ENCODE assay signal across 1 cellular context in the genomic region with DNA sequence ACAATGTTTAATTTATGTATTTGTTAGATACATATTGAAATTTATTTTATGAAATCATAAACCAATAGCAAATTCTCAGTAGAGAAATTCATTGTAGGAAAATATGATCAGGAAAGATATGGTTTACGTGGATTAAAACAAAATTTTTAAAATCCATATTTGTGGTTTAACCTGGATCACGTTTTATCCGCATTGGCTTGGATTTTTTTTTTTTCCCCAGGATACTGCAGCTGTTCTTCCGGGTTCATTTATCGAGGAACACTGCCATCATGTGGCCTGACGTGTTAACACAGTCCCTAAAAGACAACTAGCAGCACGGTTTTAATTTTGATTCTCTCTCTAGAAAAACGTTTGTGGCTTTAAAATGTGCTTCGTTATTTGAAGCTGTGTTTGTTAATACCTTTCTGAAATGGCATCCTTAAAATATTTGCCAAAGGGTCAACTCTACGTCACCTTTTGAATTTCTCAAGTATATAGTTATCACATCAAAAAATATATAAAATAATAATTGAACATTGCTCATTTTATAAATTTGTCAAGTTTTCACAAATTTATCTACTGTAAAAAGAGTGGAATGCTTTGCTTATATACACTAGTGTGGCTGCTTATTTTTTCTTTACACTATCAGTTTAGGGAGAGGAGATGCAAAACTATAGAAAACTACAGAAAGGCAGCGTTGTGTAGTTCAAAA.
TF ChIP-seq lines count a peak whose summit lies in the region.

No MANE protein-coding gene starts in this region.

TF ChIP-seq in HepG2, 621 proteins besides CTCF, POLR2A, EP300 and RAD21 (continued from another document and continues in another):
- TF ChIP-seq SMAD9 (CRISPR knock-in tag; IDR thresholded peaks at IDR 0.05) (no peak), SP140L (CRISPR knock-in tag; IDR thresholded peaks at IDR 0.05; ENCODE audit: borderline replicate concordance) (0 out of 2 replicates have a peak, but pooled peaks have one; percentile 57), ZNF747 (CRISPR knock-in tag; IDR thresholded peaks at IDR 0.05; ENCODE audit: borderline replicate concordance) (no peak), ZNF317 (CRISPR knock-in tag; IDR thresholded peaks at IDR 0.05) (no peak), ZSCAN31 (CRISPR knock-in tag; IDR thresholded peaks at IDR 0.05; ENCODE audit: low read depth) (no peak), SOX13 (IDR thresholded peaks at IDR 0.05) (no peak), SOX13 (CRISPR knock-in tag; conservative IDR thresholded peaks at IDR 0.05 in 1 of 2, IDR thresholded peaks at IDR 0.05 in 1 of 2) (peak in 1 of 2 experiments; percentile 23; a peak in 1 of 4 replicates), ZNF24 (IDR thresholded peaks at IDR 0.05) (no peak), ZNF343 (CRISPR knock-in tag; IDR thresholded peaks at IDR 0.05) (no peak), ISL2 (CRISPR knock-in tag; IDR thresholded peaks at IDR 0.05) (peak; percentile 45; the same call in 1 of the 2 replicates), SIX1 (CRISPR knock-in tag; IDR thresholded peaks at IDR 0.05; ENCODE audit: borderline replicate concordance) (no peak), TEAD3 (CRISPR knock-in tag; optimal IDR thresholded peaks at IDR 0.05; ENCODE audit: borderline replicate concordance) (peak; percentile 16), YY1 (IDR thresholded peaks at IDR 0.05; ENCODE audit: insufficient read depth, insufficient replicate concordance, low read depth, low read length) (no peak), ELF3 (CRISPR knock-in tag; IDR thresholded peaks at IDR 0.05) (peak; percentile 89), FOXA3 (CRISPR knock-in tag; IDR thresholded peaks at IDR 0.05) (peak; percentile 44), ZNF263 (CRISPR knock-in tag; IDR thresholded peaks at IDR 0.05) (no peak), SMYD3 (CRISPR knock-in tag; IDR thresholded peaks at IDR 0.05) (no peak), HMG20A (CRISPR knock-in tag; IDR thresholded peaks at IDR 0.05; ENCODE audit: borderline replicate concordance) (peak; percentile 26; the same call in 1 of the 2 replicates), HOXA7 (CRISPR knock-in tag; IDR thresholded peaks at IDR 0.05) (no peak), FOXA1 (IDR thresholded peaks at IDR 0.05) (no peak), FOXA1 (CRISPR knock-in tag; IDR thresholded peaks at IDR 0.05) (no peak), KAT8 (CRISPR knock-in tag; IDR thresholded peaks at IDR 0.05) (peak; percentile 33; the same call in 1 of the 2 replicates), ARNT (IDR thresholded peaks at IDR 0.05) (no peak)
- TF ChIP-seq, protein P1, sequence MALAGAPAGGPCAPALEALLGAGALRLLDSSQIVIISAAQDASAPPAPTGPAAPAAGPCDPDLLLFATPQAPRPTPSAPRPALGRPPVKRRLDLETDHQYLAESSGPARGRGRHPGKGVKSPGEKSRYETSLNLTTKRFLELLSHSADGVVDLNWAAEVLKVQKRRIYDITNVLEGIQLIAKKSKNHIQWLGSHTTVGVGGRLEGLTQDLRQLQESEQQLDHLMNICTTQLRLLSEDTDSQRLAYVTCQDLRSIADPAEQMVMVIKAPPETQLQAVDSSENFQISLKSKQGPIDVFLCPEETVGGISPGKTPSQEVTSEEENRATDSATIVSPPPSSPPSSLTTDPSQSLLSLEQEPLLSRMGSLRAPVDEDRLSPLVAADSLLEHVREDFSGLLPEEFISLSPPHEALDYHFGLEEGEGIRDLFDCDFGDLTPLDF (CRISPR knock-in tag; IDR thresholded peaks at IDR 0.05) = 0 out of 2 replicates have a peak, but pooled peaks have one; percentile 39
- TF ChIP-seq, protein P2, sequence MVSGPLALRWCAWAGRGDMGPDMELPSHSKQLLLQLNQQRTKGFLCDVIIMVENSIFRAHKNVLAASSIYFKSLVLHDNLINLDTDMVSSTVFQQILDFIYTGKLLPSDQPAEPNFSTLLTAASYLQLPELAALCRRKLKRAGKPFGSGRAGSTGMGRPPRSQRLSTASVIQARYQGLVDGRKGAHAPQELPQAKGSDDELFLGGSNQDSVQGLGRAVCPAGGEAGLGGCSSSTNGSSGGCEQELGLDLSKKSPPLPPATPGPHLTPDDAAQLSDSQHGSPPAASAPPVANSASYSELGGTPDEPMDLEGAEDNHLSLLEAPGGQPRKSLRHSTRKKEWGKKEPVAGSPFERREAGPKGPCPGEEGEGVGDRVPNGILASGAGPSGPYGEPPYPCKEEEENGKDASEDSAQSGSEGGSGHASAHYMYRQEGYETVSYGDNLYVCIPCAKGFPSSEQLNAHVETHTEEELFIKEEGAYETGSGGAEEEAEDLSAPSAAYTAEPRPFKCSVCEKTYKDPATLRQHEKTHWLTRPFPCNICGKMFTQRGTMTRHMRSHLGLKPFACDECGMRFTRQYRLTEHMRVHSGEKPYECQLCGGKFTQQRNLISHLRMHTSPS (CRISPR knock-in tag; IDR thresholded peaks at IDR 0.05; ENCODE audit: low read depth) = no peak
- TF ChIP-seq, protein P3, sequence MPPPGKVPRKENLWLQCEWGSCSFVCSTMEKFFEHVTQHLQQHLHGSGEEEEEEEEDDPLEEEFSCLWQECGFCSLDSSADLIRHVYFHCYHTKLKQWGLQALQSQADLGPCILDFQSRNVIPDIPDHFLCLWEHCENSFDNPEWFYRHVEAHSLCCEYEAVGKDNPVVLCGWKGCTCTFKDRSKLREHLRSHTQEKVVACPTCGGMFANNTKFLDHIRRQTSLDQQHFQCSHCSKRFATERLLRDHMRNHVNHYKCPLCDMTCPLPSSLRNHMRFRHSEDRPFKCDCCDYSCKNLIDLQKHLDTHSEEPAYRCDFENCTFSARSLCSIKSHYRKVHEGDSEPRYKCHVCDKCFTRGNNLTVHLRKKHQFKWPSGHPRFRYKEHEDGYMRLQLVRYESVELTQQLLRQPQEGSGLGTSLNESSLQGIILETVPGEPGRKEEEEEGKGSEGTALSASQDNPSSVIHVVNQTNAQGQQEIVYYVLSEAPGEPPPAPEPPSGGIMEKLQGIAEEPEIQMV (CRISPR knock-in tag; IDR thresholded peaks at IDR 0.05; ENCODE audit: low read depth) = no peak
- TF ChIP-seq, protein P4, sequence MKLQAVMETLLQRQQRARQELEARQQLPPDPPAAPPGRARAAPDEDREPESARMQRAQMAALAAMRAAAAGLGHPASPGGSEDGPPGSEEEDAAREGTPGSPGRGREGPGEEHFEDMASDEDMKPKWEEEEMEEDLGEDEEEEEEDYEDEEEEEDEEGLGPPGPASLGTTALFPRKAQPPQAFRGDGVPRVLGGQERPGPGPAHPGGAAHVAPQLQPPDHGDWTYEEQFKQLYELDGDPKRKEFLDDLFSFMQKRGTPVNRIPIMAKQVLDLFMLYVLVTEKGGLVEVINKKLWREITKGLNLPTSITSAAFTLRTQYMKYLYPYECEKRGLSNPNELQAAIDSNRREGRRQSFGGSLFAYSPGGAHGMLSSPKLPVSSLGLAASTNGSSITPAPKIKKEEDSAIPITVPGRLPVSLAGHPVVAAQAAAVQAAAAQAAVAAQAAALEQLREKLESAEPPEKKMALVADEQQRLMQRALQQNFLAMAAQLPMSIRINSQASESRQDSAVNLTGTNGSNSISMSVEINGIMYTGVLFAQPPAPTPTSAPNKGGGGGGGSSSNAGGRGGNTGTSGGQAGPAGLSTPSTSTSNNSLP (IDR thresholded peaks at IDR 0.05; ENCODE audit: low read depth, low read length) = peak; percentile 59; the same call in 1 of the 2 replicates
- TF ChIP-seq, protein P5, sequence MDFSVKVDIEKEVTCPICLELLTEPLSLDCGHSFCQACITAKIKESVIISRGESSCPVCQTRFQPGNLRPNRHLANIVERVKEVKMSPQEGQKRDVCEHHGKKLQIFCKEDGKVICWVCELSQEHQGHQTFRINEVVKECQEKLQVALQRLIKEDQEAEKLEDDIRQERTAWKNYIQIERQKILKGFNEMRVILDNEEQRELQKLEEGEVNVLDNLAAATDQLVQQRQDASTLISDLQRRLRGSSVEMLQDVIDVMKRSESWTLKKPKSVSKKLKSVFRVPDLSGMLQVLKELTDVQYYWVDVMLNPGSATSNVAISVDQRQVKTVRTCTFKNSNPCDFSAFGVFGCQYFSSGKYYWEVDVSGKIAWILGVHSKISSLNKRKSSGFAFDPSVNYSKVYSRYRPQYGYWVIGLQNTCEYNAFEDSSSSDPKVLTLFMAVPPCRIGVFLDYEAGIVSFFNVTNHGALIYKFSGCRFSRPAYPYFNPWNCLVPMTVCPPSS (IDR thresholded peaks at IDR 0.05) = no peak
- TF ChIP-seq, protein P6, sequence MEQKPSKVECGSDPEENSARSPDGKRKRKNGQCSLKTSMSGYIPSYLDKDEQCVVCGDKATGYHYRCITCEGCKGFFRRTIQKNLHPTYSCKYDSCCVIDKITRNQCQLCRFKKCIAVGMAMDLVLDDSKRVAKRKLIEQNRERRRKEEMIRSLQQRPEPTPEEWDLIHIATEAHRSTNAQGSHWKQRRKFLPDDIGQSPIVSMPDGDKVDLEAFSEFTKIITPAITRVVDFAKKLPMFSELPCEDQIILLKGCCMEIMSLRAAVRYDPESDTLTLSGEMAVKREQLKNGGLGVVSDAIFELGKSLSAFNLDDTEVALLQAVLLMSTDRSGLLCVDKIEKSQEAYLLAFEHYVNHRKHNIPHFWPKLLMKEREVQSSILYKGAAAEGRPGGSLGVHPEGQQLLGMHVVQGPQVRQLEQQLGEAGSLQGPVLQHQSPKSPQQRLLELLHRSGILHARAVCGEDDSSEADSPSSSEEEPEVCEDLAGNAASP (CRISPR knock-in tag; IDR thresholded peaks at IDR 0.05; ENCODE audit: borderline replicate concordance) = 0 out of 2 replicates have a peak, but pooled peaks have one; percentile 33
- TF ChIP-seq, protein P7, sequence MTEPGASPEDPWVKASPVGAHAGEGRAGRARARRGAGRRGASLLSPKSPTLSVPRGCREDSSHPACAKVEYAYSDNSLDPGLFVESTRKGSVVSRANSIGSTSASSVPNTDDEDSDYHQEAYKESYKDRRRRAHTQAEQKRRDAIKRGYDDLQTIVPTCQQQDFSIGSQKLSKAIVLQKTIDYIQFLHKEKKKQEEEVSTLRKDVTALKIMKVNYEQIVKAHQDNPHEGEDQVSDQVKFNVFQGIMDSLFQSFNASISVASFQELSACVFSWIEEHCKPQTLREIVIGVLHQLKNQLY (CRISPR knock-in tag; IDR thresholded peaks at IDR 0.05) = no peak
- TF ChIP-seq, protein P8, sequence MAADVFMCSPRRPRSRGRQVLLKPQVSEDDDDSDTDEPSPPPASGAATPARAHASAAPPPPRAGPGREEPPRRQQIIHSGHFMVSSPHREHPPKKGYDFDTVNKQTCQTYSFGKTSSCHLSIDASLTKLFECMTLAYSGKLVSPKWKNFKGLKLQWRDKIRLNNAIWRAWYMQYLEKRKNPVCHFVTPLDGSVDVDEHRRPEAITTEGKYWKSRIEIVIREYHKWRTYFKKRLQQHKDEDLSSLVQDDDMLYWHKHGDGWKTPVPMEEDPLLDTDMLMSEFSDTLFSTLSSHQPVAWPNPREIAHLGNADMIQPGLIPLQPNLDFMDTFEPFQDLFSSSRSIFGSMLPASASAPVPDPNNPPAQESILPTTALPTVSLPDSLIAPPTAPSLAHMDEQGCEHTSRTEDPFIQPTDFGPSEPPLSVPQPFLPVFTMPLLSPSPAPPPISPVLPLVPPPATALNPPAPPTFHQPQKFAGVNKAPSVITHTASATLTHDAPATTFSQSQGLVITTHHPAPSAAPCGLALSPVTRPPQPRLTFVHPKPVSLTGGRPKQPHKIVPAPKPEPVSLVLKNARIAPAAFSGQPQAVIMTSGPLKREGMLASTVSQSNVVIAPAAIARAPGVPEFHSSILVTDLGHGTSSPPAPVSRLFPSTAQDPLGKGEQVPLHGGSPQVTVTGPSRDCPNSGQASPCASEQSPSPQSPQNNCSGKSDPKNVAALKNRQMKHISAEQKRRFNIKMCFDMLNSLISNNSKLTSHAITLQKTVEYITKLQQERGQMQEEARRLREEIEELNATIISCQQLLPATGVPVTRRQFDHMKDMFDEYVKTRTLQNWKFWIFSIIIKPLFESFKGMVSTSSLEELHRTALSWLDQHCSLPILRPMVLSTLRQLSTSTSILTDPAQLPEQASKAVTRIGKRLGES (CRISPR knock-in tag; IDR thresholded peaks at IDR 0.05; ENCODE audit: borderline replicate concordance) = no peak
- TF ChIP-seq, protein P9, sequence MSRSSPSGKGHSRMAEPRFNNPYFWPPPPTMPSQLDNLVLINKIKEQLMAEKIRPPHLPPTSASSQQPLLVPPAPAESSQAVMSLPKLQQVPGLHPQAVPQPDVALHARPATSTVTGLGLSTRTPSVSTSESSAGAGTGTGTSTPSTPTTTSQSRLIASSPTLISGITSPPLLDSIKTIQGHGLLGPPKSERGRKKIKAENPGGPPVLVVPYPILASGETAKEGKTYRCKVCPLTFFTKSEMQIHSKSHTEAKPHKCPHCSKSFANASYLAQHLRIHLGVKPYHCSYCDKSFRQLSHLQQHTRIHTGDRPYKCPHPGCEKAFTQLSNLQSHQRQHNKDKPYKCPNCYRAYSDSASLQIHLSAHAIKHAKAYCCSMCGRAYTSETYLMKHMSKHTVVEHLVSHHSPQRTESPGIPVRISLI (CRISPR knock-in tag; IDR thresholded peaks at IDR 0.05; ENCODE audit: borderline replicate concordance) = peak; percentile 96
- TF ChIP-seq, protein P10, sequence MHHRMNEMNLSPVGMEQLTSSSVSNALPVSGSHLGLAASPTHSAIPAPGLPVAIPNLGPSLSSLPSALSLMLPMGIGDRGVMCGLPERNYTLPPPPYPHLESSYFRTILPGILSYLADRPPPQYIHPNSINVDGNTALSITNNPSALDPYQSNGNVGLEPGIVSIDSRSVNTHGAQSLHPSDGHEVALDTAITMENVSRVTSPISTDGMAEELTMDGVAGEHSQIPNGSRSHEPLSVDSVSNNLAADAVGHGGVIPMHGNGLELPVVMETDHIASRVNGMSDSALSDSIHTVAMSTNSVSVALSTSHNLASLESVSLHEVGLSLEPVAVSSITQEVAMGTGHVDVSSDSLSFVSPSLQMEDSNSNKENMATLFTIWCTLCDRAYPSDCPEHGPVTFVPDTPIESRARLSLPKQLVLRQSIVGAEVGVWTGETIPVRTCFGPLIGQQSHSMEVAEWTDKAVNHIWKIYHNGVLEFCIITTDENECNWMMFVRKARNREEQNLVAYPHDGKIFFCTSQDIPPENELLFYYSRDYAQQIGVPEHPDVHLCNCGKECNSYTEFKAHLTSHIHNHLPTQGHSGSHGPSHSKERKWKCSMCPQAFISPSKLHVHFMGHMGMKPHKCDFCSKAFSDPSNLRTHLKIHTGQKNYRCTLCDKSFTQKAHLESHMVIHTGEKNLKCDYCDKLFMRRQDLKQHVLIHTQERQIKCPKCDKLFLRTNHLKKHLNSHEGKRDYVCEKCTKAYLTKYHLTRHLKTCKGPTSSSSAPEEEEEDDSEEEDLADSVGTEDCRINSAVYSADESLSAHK (CRISPR knock-in tag; IDR thresholded peaks at IDR 0.05; ENCODE audit: borderline replicate concordance) = no peak
- TF ChIP-seq, protein P11, sequence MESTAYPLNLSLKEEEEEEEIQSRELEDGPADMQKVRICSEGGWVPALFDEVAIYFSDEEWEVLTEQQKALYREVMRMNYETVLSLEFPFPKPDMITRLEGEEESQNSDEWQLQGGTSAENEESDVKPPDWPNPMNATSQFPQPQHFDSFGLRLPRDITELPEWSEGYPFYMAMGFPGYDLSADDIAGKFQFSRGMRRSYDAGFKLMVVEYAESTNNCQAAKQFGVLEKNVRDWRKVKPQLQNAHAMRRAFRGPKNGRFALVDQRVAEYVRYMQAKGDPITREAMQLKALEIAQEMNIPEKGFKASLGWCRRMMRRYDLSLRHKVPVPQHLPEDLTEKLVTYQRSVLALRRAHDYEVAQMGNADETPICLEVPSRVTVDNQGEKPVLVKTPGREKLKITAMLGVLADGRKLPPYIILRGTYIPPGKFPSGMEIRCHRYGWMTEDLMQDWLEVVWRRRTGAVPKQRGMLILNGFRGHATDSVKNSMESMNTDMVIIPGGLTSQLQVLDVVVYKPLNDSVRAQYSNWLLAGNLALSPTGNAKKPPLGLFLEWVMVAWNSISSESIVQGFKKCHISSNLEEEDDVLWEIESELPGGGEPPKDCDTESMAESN (CRISPR knock-in tag; conservative IDR thresholded peaks at IDR 0.05) = no peak
